8 cellular contexts compared by ENCODE assay signal in genomic region chr16:28317040-28317880, GRCh38. TPM values are rescaled to one million over a fixed set of nuclear protein-coding genes. Genes with fewer than 3 reads are reported as not detected.
A peak's percentile ranks its signal among the peaks of the same experiment; 100 is the strongest.
DNase-seq lines count a peak whose midpoint lies in the region; ATAC-seq and TF ChIP-seq lines count a peak whose summit lies in the region.

No MANE protein-coding gene starts in this region.

- H2AK5ac ChIP-seq in mesenchymal stem cell (ENCODE audit: low read length, severe bottlenecking) = no peak overlapping the region

- H3K4me3 Mint-ChIP-seq in activated CD4-positive, alpha-beta T cell treated with anti-CD3 and anti-CD28 coated beads, Interleukin-2, amount 10 ng/mL, durations not matched to agents 7 days and 5 days = no peak overlapping the region

- no peak overlapping the region for H4K8ac ChIP-seq in mesenchymal stem cell (ENCODE audit: low read length)

- peaks cover 19% of the 10 kb centered on the region for H3K4me1 Mint-ChIP-seq in activated CD4-positive, alpha-beta T cell treated with anti-CD3 and anti-CD28 coated beads, Interleukin-2, amount 10 ng/mL, durations not matched to agents 7 days and 5 days

- POLR2A ChIA-PET in activated CD4-positive, alpha-beta T cell treated with anti-CD3 and anti-CD28 coated beads, Interleukin-2, amount 10 ng/mL, durations not matched to agents 7 days and 5 days (lab: Charles Lee) = no interaction called here

- H3K36me3 ChIP-seq in MG63 = no peaks in the 10 kb centered on the region
- no peaks in the 10 kb centered on the region for H3K36me3 ChIP-seq in mesenchymal stem cell (ENCODE audit: control insufficient read depth in 1 of 2, insufficient read depth in 2 of 2, low read depth in 1 of 2, low read length in 2 of 2)

- no peaks in the 10 kb centered on the region; the same call in 1 of the 2 replicates for H3K27me3 ChIP-seq in MG63
- H3K27me3 ChIP-seq in mesenchymal stem cell (ENCODE audit: control insufficient read depth in 1 of 2, insufficient read depth in 1 of 2, low read length in 2 of 2) = peaks cover 9 to 41% of the 10 kb centered on the region in 2 experiments

- no peak overlapping the region for H2BK15ac ChIP-seq in mesenchymal stem cell (ENCODE audit: low read depth, poor library complexity, severe bottlenecking)

- H3K9me3 ChIP-seq in MG63 (no peaks in the 10 kb centered on the region), mesenchymal stem cell (ENCODE audit: control insufficient read depth, low read length) (no peaks in the 10 kb centered on the region)

- H4K91ac ChIP-seq in mesenchymal stem cell (ENCODE audit: low read length) = no peak overlapping the region

- H3K36me3 Mint-ChIP-seq in activated CD4-positive, alpha-beta T cell treated with anti-CD3 and anti-CD28 coated beads, Interleukin-2, amount 10 ng/mL, durations not matched to agents 7 days and 5 days (ENCODE audit: low read depth) = peaks cover 6% of the 10 kb centered on the region

- no peak overlapping the region for H2BK5ac ChIP-seq in mesenchymal stem cell (ENCODE audit: low read depth, low read length, poor library complexity, severe bottlenecking)

- no peak overlapping the region for H3K23ac ChIP-seq in mesenchymal stem cell (ENCODE audit: low read length in 2 of 2)

- H2AFZ ChIP-seq in mesenchymal stem cell (ENCODE audit: low read depth, low read length) = no peak overlapping the region

- peak; percentile 85 for TF ChIP-seq CTCF in choroid plexus epithelial cell (conservative IDR thresholded peaks at IDR 0.05; ENCODE audit: low read depth, low read length)

- DNase-seq in GM03348 (ENCODE audit: low spot score) = peak; percentile 87
- DNase-seq in MG63 = peak; percentile 58
- peak; percentile 73 for DNase-seq in activated CD4-positive, alpha-beta T cell treated with anti-CD3 and anti-CD28 coated beads, Interleukin-2, amount 10 ng/mL, durations not matched to agents 7 days and 5 days
- DNase-seq in choroid plexus epithelial cell (ENCODE audit: low read depth) = peak; percentile 48
- DNase-seq in mesenchymal stem cell = peak; percentile 61
- peak; percentile 60 to 72 for DNase-seq in stimulated activated CD8-positive, alpha-beta memory T cell treated with anti-CD3 and anti-CD28 coated beads, Interleukin-2, amount 100 ng/mL, for 48 hours (ENCODE audit: low read depth in 2 of 2)
- no peak for DNase-seq in NCI-H1048 (lab: John Stamatoyannopoulos, UW)

- no peak overlapping the region for H3K27ac ChIP-seq in mesenchymal stem cell (ENCODE audit: low read length, poor library complexity, severe bottlenecking)

- no peak overlapping the region for H2BK12ac ChIP-seq in mesenchymal stem cell (ENCODE audit: low read length in 2 of 2)

- H3K27me3 Mint-ChIP-seq in activated CD4-positive, alpha-beta T cell treated with anti-CD3 and anti-CD28 coated beads, Interleukin-2, amount 10 ng/mL, durations not matched to agents 7 days and 5 days = no peaks in the 10 kb centered on the region

- peaks cover 5% of the 10 kb centered on the region for H3K4me1 ChIP-seq in mesenchymal stem cell (ENCODE audit: control insufficient read depth, insufficient read depth, low read depth, low read length)

- 61% methylated on average over 17 of the region's 22 CpGs for WGBS in mesenchymal stem cell

- no peak overlapping the region for H3K4ac ChIP-seq in mesenchymal stem cell (ENCODE audit: low read depth in 1 of 2, low read length in 2 of 2)

- no peak overlapping the region for H3K18ac ChIP-seq in mesenchymal stem cell (ENCODE audit: low read depth in 1 of 2, low read length in 2 of 2)

- no peaks in the 10 kb centered on the region for H3K79me1 ChIP-seq in mesenchymal stem cell (replicated peaks; ENCODE audit: low read length, poor library complexity, severe bottlenecking)

- ATAC-seq in HG02623 (IDR thresholded peaks at IDR 0.05; ENCODE audit: unreplicated experiment) = no peak

- no peak overlapping the region for H3K14ac ChIP-seq in mesenchymal stem cell (ENCODE audit: low read length in 2 of 2)

- H3K4me3 ChIP-seq in MG63 (no peak overlapping the region), choroid plexus epithelial cell (ENCODE audit: low read depth, low read length) (no peak overlapping the region), mesenchymal stem cell (ENCODE audit: insufficient read depth in 1 of 2, low read depth in 1 of 2, low read length in 2 of 2) (no peak overlapping the region)

- H3K27ac Mint-ChIP-seq in activated CD4-positive, alpha-beta T cell treated with anti-CD3 and anti-CD28 coated beads, Interleukin-2, amount 10 ng/mL, durations not matched to agents 7 days and 5 days = peak overlapping the region; percentile 46

- CTCF ChIA-PET in activated CD4-positive, alpha-beta T cell treated with anti-CD3 and anti-CD28 coated beads, Interleukin-2, amount 10 ng/mL, durations not matched to agents 7 days and 5 days (lab: Charles Lee) = interaction anchor here (0.6 to 2.4 kb wide), 12 partner anchors 10 to 293 kb away, joined by 3 to 9 read pairs (median 6); partner anchors contain the start of gene SULT1A1

- no peak overlapping the region for H2BK120ac ChIP-seq in mesenchymal stem cell (ENCODE audit: low read depth, low read length)

- no peak overlapping the region for H3K4me2 ChIP-seq in mesenchymal stem cell (ENCODE audit: low read length, poor library complexity, severe bottlenecking)

- H3K9ac ChIP-seq in mesenchymal stem cell (ENCODE audit: low read length) = no peak overlapping the region

- H3K9me3 Mint-ChIP-seq in activated CD4-positive, alpha-beta T cell treated with anti-CD3 and anti-CD28 coated beads, Interleukin-2, amount 10 ng/mL, durations not matched to agents 7 days and 5 days = no peaks in the 10 kb centered on the region

RNA-seq across cellular contexts. Expression of gene SBK1, which starts 24.9 kb away (rescaled TPM):
- total RNA-seq in MG63 (2014; rRNA removed; shearing (Covaris generic); ENCODE audit: low replicate concordance) = not detected in 2 replicates
- 10 to 100 TPM; 17.9 to 19.4 TPM for total RNA-seq in activated CD4-positive, alpha-beta T cell treated with anti-CD3 and anti-CD28 coated beads, Interleukin-2, amount 10 ng/mL, durations not matched to agents 7 days and 5 days
- polyA plus RNA-seq in mesenchymal stem cell (2013, experiment 1 of 2) = 0.25 TPM
- polyA plus RNA-seq in mesenchymal stem cell (2013, experiment 2 of 2) = 0.30 TPM

RNA-seq across cellular contexts. Expression of gene NPIPB6, which starts 46.0 kb away (rescaled TPM):
- total RNA-seq in MG63 (2014; rRNA removed; shearing (Covaris generic); ENCODE audit: low replicate concordance) = not detected in 2 replicates
- total RNA-seq in activated CD4-positive, alpha-beta T cell treated with anti-CD3 and anti-CD28 coated beads, Interleukin-2, amount 10 ng/mL, durations not matched to agents 7 days and 5 days = 1 to 10 TPM; 1.1 to 1.4 TPM
- 0.08 TPM for polyA plus RNA-seq in mesenchymal stem cell (2013, experiment 1 of 2)
- polyA plus RNA-seq in mesenchymal stem cell (2013, experiment 2 of 2) = 0.11 TPM

Comparison
In these comparisons a context has a peak if more than half of its experiments do, and no peak if none do; other contexts are left out.
1. RNA of gene SBK1, which starts 24.9 kb away (total RNA-seq): 17.9 to 19.4 TPM in activated CD4-positive, alpha-beta T cell treated with anti-CD3 and anti-CD28 coated beads, Interleukin-2, amount 10 ng/mL, durations not matched to agents 7 days and 5 days; not detected in MG63; every median in the first group is over 10 times any median in the second.